8 cellular contexts compared by ENCODE assay signal in genomic region chr18:62524443-62525200, GRCh38. TPM values are rescaled to one million over a fixed set of nuclear protein-coding genes. Genes with fewer than 3 reads are reported as not detected.
DNase-seq lines count a peak whose midpoint lies in the region; ATAC-seq and TF ChIP-seq lines count a peak whose summit lies in the region.

No MANE protein-coding gene starts in this region.

- DNase-seq in D341Med (ENCODE audit: low spot score) (peak; percentile 79), glutamatergic neuron (peak; percentile 71), osteocyte (ENCODE audit: extremely low spot score, unreplicated experiment) (no peak), thoracic aorta (ENCODE audit: low spot score) (no peak)
- peak; percentile 70 for DNase-seq in activated naive CD4-positive, alpha-beta T cell treated with anti-CD3 and anti-CD28 coated beads, Interleukin-2, amount 10 ng/mL, durations not matched to agents 7 days and 5 days

- no peaks in the 10 kb centered on the region for H3K9me3 Mint-ChIP-seq in activated naive CD4-positive, alpha-beta T cell treated with anti-CD3 and anti-CD28 coated beads, Interleukin-2, amount 10 ng/mL, durations not matched to agents 7 days and 5 days
- H3K9me3 Mint-ChIP-seq in glutamatergic neuron (ENCODE audit: unreplicated experiment) (peaks cover 12% of the 10 kb centered on the region), osteocyte (ENCODE audit: unreplicated experiment) (no peaks in the 10 kb centered on the region)

- peaks cover 13% of the 10 kb centered on the region for H3K36me3 Mint-ChIP-seq in activated naive CD4-positive, alpha-beta T cell treated with anti-CD3 and anti-CD28 coated beads, Interleukin-2, amount 10 ng/mL, durations not matched to agents 7 days and 5 days
- H3K36me3 Mint-ChIP-seq in glutamatergic neuron (ENCODE audit: unreplicated experiment) = no peaks in the 10 kb centered on the region
- no peaks in the 10 kb centered on the region for H3K36me3 Mint-ChIP-seq in osteocyte (ENCODE audit: unreplicated experiment)

- peak overlapping the region; percentile 94 for H3K4me3 Mint-ChIP-seq in activated naive CD4-positive, alpha-beta T cell treated with anti-CD3 and anti-CD28 coated beads, Interleukin-2, amount 10 ng/mL, durations not matched to agents 7 days and 5 days
- H3K4me3 Mint-ChIP-seq in glutamatergic neuron (ENCODE audit: unreplicated experiment) (peak overlapping the region; percentile 97), osteocyte (ENCODE audit: unreplicated experiment) (peak overlapping the region; percentile 83)

- H3K4me1 Mint-ChIP-seq in activated naive CD4-positive, alpha-beta T cell treated with anti-CD3 and anti-CD28 coated beads, Interleukin-2, amount 10 ng/mL, durations not matched to agents 7 days and 5 days = peaks cover 45% of the 10 kb centered on the region
- H3K4me1 Mint-ChIP-seq in glutamatergic neuron (ENCODE audit: low read depth, unreplicated experiment) (peaks cover 20% of the 10 kb centered on the region), osteocyte (ENCODE audit: unreplicated experiment) (peaks cover 25% of the 10 kb centered on the region)

- H3K36me3 ChIP-seq in thoracic aorta = no peaks in the 10 kb centered on the region

- H3K27ac ChIP-seq in thoracic aorta = peak overlapping the region; percentile 96 to 99

- H3K27me3 Mint-ChIP-seq in activated naive CD4-positive, alpha-beta T cell treated with anti-CD3 and anti-CD28 coated beads, Interleukin-2, amount 10 ng/mL, durations not matched to agents 7 days and 5 days = no peaks in the 10 kb centered on the region
- H3K27me3 Mint-ChIP-seq in glutamatergic neuron (ENCODE audit: unreplicated experiment) (peaks cover 12% of the 10 kb centered on the region), osteocyte (ENCODE audit: unreplicated experiment) (peaks cover 4% of the 10 kb centered on the region)

- peak overlapping the region; percentile 87 for H3K27ac Mint-ChIP-seq in activated naive CD4-positive, alpha-beta T cell treated with anti-CD3 and anti-CD28 coated beads, Interleukin-2, amount 10 ng/mL, durations not matched to agents 7 days and 5 days
- no peak overlapping the region for H3K27ac Mint-ChIP-seq in glutamatergic neuron (ENCODE audit: unreplicated experiment)
- H3K27ac Mint-ChIP-seq in osteocyte (ENCODE audit: unreplicated experiment) = peak overlapping the region; percentile 89

- TF ChIP-seq CTCF in glutamatergic neuron (IDR thresholded peaks at IDR 0.05; ENCODE audit: partially characterized antibody, unreplicated experiment) (no peak), osteocyte (IDR thresholded peaks at IDR 0.05) (no peak), thoracic aorta (IDR thresholded peaks at IDR 0.05) (no peak)

- ATAC-seq in HG02642 (IDR thresholded peaks at IDR 0.05; ENCODE audit: poor library complexity, unreplicated experiment) (peak; percentile 11), thoracic aorta (ENCODE audit: insufficient number of reproducible peaks, low FRiP score, low read depth) (no peak), HG03442 (IDR thresholded peaks at IDR 0.05; ENCODE audit: unreplicated experiment) (no peak)

- no peaks in the 10 kb centered on the region for H3K9me3 ChIP-seq in thoracic aorta

- CTCF ChIA-PET in activated naive CD4-positive, alpha-beta T cell treated with anti-CD3 and anti-CD28 coated beads, Interleukin-2, amount 10 ng/mL, durations not matched to agents 7 days and 5 days (lab: Charles Lee) = interaction anchor here (0.8 to 4.9 kb wide), 3 partner anchors 13 to 99 kb away, joined by 3 to 25 read pairs (median 3); no protein-coding TSS in a partner anchor

- peaks cover 12 to 51% of the 10 kb centered on the region in 2 donors for H3K4me1 ChIP-seq in thoracic aorta (ENCODE audit: control insufficient read depth in 1 of 2, low read depth in 2 of 2)

- H3K27me3 ChIP-seq in thoracic aorta (replicated peaks; ENCODE audit: insufficient read depth) = no peaks in the 10 kb centered on the region

- peak overlapping the region; percentile 83 for H3K4me3 ChIP-seq in thoracic aorta

TF ChIP-seq in PFSK-1, 5 proteins besides CTCF, POLR2A, EP300 and RAD21:
- peak; percentile 51; the same call in 1 of the 2 replicates for TF ChIP-seq TAF1 (IDR thresholded peaks at IDR 0.05; ENCODE audit: borderline replicate concordance, insufficient read depth, low read length)
- TF ChIP-seq POLR2AphosphoS5 (IDR thresholded peaks at IDR 0.05; ENCODE audit: low read depth, low read length) = no peak
- peak; percentile 45; the same call in 1 of the 2 replicates for TF ChIP-seq SIN3A (IDR thresholded peaks at IDR 0.05; ENCODE audit: borderline replicate concordance, insufficient read depth, low read length)
- TF ChIP-seq, protein P1, sequence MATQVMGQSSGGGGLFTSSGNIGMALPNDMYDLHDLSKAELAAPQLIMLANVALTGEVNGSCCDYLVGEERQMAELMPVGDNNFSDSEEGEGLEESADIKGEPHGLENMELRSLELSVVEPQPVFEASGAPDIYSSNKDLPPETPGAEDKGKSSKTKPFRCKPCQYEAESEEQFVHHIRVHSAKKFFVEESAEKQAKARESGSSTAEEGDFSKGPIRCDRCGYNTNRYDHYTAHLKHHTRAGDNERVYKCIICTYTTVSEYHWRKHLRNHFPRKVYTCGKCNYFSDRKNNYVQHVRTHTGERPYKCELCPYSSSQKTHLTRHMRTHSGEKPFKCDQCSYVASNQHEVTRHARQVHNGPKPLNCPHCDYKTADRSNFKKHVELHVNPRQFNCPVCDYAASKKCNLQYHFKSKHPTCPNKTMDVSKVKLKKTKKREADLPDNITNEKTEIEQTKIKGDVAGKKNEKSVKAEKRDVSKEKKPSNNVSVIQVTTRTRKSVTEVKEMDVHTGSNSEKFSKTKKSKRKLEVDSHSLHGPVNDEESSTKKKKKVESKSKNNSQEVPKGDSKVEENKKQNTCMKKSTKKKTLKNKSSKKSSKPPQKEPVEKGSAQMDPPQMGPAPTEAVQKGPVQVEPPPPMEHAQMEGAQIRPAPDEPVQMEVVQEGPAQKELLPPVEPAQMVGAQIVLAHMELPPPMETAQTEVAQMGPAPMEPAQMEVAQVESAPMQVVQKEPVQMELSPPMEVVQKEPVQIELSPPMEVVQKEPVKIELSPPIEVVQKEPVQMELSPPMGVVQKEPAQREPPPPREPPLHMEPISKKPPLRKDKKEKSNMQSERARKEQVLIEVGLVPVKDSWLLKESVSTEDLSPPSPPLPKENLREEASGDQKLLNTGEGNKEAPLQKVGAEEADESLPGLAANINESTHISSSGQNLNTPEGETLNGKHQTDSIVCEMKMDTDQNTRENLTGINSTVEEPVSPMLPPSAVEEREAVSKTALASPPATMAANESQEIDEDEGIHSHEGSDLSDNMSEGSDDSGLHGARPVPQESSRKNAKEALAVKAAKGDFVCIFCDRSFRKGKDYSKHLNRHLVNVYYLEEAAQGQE (IDR thresholded peaks at IDR 0.05; ENCODE audit: insufficient read depth in 1 of 2, low read depth in 2 of 2, low read length in 2 of 2) = no peak
- no peak for TF ChIP-seq FOXP2 (optimal IDR thresholded peaks at IDR 0.05; ENCODE audit: borderline replicate concordance, extremely low read depth, extremely low read length, insufficient read depth)

RNA-seq across cellular contexts. Expression of gene ZCCHC2, which starts 1.8 kb away (rescaled TPM):
- 8.9 TPM for polyA plus RNA-seq in PFSK-1 (2012; ENCODE audit: insufficient read length, low read depth)
- total RNA-seq in glutamatergic neuron (ENCODE audit: unreplicated experiment) (9.9 TPM), osteocyte (10.3 and 11.2 TPM in 2 replicates), thoracic aorta (10 to 100 TPM; 33.9 to 38.7 TPM)

Comparison
In these comparisons a context has a peak if more than half of its experiments do, and no peak if none do; other contexts are left out.
1. DNase-seq: peak in D341Med (single experiment), activated naive CD4-positive, alpha-beta T cell treated with anti-CD3 and anti-CD28 coated beads, Interleukin-2, amount 10 ng/mL, durations not matched to agents 7 days and 5 days (single experiment) and glutamatergic neuron (single experiment); none in osteocyte (single experiment) and thoracic aorta (single experiment).
2. Peak in every context shown above with its lines, with median percentiles within 50 percentile points of each other: H3K4me3 Mint-ChIP-seq.